In genomic region chr2:74876081-74876886, GRCh38 we compare ENCODE assay signal across 8 cellular contexts.
DNase-seq lines count a peak whose midpoint lies in the region; ATAC-seq lines count a peak whose summit lies in the region.

No MANE protein-coding gene starts in this region.

- no peaks in the 10 kb centered on the region for H3K4me1 Mint-ChIP-seq in memory B cell

- H3K9me3 Mint-ChIP-seq in memory B cell, result no peaks in the 10 kb centered on the region

- DNase-seq in NCI-H510A treated with DMSO at 0.1 percent for 48 hours (lab: John Stamatoyannopoulos, UW) (peak; percentile 52), NCI-H510A (lab: John Stamatoyannopoulos, UW) (no peak), NCI-H2196 treated with DMSO at 0.1 percent for 48 hours (lab: John Stamatoyannopoulos, UW; ENCODE audit: unreplicated experiment) (peak; percentile 1), memory B cell (ENCODE audit: low spot score in 2 of 2) (peak; percentile 43 to 76)
- peak; percentile 18 to 31 for DNase-seq in activated CD4-positive, alpha-beta T cell treated with anti-CD3 and anti-CD28 coated beads, Interleukin-2, amount 50 U/mL, for 4 hours
- peak; percentile 26 for DNase-seq in effector CD4-positive, alpha-beta T cell
- DNase-seq in stimulated activated naive CD4-positive, alpha-beta T cell treated with Interleukin-2 at 50 U/mL for 16 hours (lab: John Stamatoyannopoulos, UW), result peak; percentile 11

- ATAC-seq in HG02852 (IDR thresholded peaks at IDR 0.05; ENCODE audit: unreplicated experiment) (peak; percentile 89), memory B cell (ENCODE audit: low read depth) (peak; percentile 88)

- H3K36me3 Mint-ChIP-seq in memory B cell, result peaks cover 11% of the 10 kb centered on the region

- H3K27me3 Mint-ChIP-seq in memory B cell, result no peaks in the 10 kb centered on the region

- peak overlapping the region; percentile 51 for H3K27ac Mint-ChIP-seq in memory B cell

- no peak overlapping the region for H3K4me3 Mint-ChIP-seq in memory B cell
